Comparison of ENCODE assay signal across 1 cellular context in the genomic region with DNA sequence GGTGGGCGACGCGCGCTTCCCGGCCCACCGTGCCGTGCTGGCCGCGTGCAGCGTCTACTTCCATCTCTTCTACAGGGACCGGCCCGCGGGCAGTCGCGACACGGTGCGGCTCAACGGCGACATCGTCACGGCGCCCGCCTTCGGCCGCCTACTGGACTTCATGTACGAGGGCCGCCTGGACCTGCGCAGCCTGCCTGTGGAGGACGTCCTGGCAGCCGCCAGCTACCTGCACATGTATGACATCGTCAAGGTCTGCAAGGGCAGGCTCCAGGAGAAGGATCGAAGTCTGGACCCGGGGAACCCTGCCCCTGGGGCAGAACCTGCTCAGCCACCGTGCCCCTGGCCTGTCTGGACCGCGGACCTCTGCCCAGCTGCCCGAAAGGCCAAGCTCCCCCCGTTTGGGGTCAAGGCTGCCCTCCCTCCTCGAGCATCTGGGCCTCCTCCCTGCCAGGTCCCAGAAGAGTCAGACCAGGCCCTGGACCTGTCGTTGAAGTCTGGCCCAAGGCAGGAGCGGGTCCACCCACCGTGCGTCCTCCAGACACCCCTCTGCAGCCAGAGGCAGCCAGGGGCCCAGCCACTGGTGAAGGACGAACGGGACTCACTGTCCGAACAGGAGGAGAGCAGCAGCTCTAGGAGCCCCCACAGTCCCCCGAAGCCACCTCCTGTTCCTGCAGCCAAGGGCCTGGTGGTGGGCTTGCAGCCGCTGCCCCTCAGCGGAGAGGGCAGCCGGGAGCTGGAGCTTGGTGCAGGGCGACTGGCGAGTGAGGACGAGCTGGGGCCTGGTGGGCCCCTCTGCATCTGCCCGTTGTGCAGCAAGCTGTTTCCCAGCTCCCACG.
A peak's percentile ranks its signal among the peaks of the same experiment; 100 is the strongest.
TF ChIP-seq lines count a peak whose summit lies in the region.

No MANE protein-coding gene starts in this region.

TF ChIP-seq in HepG2, 621 proteins besides CTCF, POLR2A, EP300 and RAD21 (continued from another document and continues in another):
- TF ChIP-seq, protein P1, sequence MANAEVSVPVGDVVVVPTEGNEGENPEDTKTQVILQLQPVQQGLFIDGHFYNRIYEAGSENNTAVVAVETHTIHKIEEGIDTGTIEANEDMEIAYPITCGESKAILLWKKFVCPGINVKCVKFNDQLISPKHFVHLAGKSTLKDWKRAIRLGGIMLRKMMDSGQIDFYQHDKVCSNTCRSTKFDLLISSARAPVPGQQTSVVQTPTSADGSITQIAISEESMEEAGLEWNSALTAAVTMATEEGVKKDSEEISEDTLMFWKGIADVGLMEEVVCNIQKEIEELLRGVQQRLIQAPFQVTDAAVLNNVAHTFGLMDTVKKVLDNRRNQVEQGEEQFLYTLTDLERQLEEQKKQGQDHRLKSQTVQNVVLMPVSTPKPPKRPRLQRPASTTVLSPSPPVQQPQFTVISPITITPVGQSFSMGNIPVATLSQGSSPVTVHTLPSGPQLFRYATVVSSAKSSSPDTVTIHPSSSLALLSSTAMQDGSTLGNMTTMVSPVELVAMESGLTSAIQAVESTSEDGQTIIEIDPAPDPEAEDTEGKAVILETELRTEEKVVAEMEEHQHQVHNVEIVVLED (CRISPR knock-in tag; IDR thresholded peaks at IDR 0.05; ENCODE audit: borderline replicate concordance), result no peak; the same call in 1 of the 2 replicates
- TF ChIP-seq NKX3-1 (CRISPR knock-in tag; IDR thresholded peaks at IDR 0.05), result no peak
- no peak for TF ChIP-seq FOXK2 (IDR thresholded peaks at IDR 0.05)
- no peak for TF ChIP-seq ZNF564 (CRISPR knock-in tag; IDR thresholded peaks at IDR 0.05)
- TF ChIP-seq TEAD3 (CRISPR knock-in tag; optimal IDR thresholded peaks at IDR 0.05; ENCODE audit: borderline replicate concordance), result no peak
- TF ChIP-seq CHCHD3 (CRISPR knock-in tag; IDR thresholded peaks at IDR 0.05), result no peak
- TF ChIP-seq SIN3B (IDR thresholded peaks at IDR 0.05; ENCODE audit: low read length), result no peak
- TF ChIP-seq, protein P2, sequence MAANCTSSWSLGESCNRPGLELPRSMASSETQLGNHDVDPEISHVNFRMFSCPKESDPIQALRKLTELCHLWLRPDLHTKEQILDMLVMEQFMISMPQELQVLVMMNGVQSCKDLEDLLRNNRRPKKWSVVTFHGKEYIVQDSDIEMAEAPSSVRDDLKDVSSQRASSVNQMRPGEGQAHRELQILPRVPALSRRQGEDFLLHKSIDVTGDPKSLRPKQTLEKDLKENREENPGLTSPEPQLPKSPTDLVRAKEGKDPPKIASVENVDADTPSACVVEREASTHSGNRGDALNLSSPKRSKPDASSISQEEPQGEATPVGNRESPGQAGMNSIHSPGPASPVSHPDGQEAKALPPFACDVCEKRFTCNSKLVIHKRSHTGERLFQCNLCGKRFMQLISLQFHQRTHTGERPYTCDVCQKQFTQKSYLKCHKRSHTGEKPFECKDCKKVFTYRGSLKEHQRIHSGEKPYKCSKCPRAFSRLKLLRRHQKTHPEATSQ (CRISPR knock-in tag; IDR thresholded peaks at IDR 0.05; ENCODE audit: borderline replicate concordance), result no peak
- no peak for TF ChIP-seq KDM5A (IDR thresholded peaks at IDR 0.05; ENCODE audit: borderline replicate concordance, low read length)
- TF ChIP-seq, protein P3, sequence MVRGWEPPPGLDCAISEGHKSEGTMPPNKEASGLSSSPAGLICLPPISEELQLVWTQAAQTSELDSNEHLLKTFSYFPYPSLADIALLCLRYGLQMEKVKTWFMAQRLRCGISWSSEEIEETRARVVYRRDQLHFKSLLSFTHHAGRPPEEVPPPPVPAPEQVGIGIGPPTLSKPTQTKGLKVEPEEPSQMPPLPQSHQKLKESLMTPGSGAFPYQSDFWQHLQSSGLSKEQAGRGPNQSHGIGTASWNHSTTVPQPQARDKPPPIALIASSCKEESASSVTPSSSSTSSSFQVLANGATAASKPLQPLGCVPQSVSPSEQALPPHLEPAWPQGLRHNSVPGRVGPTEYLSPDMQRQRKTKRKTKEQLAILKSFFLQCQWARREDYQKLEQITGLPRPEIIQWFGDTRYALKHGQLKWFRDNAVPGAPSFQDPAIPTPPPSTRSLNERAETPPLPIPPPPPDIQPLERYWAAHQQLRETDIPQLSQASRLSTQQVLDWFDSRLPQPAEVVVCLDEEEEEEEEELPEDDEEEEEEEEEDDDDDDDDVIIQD (CRISPR knock-in tag; IDR thresholded peaks at IDR 0.05; ENCODE audit: low read depth), result no peak
- no peak for TF ChIP-seq ZNF577 (CRISPR knock-in tag; IDR thresholded peaks at IDR 0.05; ENCODE audit: borderline replicate concordance, low read depth)
- TF ChIP-seq ZNF432 (CRISPR knock-in tag; IDR thresholded peaks at IDR 0.05; ENCODE audit: borderline replicate concordance), result no peak
- TF ChIP-seq MAFF (IDR thresholded peaks at IDR 0.05; ENCODE audit: low read depth, low read length), result no peak
- peak; percentile 70; the same call in 1 of the 2 replicates for TF ChIP-seq ARID2 (CRISPR knock-in tag; IDR thresholded peaks at IDR 0.05; ENCODE audit: borderline replicate concordance)
- no peak for TF ChIP-seq ZNF644 (CRISPR knock-in tag; IDR thresholded peaks at IDR 0.05; ENCODE audit: low read depth)
- no peak for TF ChIP-seq REL (CRISPR knock-in tag; conservative IDR thresholded peaks at IDR 0.05)
- TF ChIP-seq, protein P4, sequence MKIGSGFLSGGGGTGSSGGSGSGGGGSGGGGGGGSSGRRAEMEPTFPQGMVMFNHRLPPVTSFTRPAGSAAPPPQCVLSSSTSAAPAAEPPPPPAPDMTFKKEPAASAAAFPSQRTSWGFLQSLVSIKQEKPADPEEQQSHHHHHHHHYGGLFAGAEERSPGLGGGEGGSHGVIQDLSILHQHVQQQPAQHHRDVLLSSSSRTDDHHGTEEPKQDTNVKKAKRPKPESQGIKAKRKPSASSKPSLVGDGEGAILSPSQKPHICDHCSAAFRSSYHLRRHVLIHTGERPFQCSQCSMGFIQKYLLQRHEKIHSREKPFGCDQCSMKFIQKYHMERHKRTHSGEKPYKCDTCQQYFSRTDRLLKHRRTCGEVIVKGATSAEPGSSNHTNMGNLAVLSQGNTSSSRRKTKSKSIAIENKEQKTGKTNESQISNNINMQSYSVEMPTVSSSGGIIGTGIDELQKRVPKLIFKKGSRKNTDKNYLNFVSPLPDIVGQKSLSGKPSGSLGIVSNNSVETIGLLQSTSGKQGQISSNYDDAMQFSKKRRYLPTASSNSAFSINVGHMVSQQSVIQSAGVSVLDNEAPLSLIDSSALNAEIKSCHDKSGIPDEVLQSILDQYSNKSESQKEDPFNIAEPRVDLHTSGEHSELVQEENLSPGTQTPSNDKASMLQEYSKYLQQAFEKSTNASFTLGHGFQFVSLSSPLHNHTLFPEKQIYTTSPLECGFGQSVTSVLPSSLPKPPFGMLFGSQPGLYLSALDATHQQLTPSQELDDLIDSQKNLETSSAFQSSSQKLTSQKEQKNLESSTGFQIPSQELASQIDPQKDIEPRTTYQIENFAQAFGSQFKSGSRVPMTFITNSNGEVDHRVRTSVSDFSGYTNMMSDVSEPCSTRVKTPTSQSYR (CRISPR knock-in tag; IDR thresholded peaks at IDR 0.05; ENCODE audit: borderline replicate concordance), result no peak
- TF ChIP-seq ZNF619 (CRISPR knock-in tag; IDR thresholded peaks at IDR 0.05), result 0 out of 2 replicates have a peak, but pooled peaks have one; percentile 61
- TF ChIP-seq, protein P5, sequence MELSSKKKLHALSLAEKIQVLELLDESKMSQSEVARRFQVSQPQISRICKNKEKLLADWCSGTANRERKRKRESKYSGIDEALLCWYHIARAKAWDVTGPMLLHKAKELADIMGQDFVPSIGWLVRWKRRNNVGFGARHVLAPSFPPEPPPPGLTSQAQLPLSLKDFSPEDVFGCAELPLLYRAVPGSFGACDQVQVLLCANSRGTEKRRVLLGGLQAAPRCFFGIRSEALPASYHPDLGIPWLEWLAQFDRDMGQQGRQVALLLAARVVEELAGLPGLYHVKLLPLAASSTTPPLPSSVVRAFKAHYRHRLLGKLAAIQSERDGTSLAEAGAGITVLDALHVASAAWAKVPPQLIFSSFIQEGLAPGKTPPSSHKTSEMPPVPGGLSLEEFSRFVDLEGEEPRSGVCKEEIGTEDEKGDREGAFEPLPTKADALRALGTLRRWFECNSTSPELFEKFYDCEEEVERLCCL (CRISPR knock-in tag; IDR thresholded peaks at IDR 0.05; ENCODE audit: borderline replicate concordance), result no peak
- TF ChIP-seq, protein P6, sequence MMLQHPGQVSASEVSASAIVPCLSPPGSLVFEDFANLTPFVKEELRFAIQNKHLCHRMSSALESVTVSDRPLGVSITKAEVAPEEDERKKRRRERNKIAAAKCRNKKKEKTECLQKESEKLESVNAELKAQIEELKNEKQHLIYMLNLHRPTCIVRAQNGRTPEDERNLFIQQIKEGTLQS (CRISPR knock-in tag; IDR thresholded peaks at IDR 0.05), result 0 out of 2 replicates have a peak, but pooled peaks have one; percentile 8
- no peak for TF ChIP-seq ZNF83 (CRISPR knock-in tag; IDR thresholded peaks at IDR 0.05; ENCODE audit: borderline replicate concordance)
- TF ChIP-seq, protein P7, sequence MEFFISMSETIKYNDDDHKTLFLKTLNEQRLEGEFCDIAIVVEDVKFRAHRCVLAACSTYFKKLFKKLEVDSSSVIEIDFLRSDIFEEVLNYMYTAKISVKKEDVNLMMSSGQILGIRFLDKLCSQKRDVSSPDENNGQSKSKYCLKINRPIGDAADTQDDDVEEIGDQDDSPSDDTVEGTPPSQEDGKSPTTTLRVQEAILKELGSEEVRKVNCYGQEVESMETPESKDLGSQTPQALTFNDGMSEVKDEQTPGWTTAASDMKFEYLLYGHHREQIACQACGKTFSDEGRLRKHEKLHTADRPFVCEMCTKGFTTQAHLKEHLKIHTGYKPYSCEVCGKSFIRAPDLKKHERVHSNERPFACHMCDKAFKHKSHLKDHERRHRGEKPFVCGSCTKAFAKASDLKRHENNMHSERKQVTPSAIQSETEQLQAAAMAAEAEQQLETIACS (CRISPR knock-in tag; IDR thresholded peaks at IDR 0.05), result no peak
- TF ChIP-seq NR1H2 (CRISPR knock-in tag; IDR thresholded peaks at IDR 0.05; ENCODE audit: borderline replicate concordance, low read depth), result no peak
- no peak for TF ChIP-seq PCBP2 (optimal IDR thresholded peaks at IDR 0.05; ENCODE audit: low read depth, low read length, poor library complexity, severe bottlenecking)
- no peak for TF ChIP-seq ZC3H4 (CRISPR knock-in tag; IDR thresholded peaks at IDR 0.05; ENCODE audit: borderline replicate concordance)
- TF ChIP-seq, protein P8, sequence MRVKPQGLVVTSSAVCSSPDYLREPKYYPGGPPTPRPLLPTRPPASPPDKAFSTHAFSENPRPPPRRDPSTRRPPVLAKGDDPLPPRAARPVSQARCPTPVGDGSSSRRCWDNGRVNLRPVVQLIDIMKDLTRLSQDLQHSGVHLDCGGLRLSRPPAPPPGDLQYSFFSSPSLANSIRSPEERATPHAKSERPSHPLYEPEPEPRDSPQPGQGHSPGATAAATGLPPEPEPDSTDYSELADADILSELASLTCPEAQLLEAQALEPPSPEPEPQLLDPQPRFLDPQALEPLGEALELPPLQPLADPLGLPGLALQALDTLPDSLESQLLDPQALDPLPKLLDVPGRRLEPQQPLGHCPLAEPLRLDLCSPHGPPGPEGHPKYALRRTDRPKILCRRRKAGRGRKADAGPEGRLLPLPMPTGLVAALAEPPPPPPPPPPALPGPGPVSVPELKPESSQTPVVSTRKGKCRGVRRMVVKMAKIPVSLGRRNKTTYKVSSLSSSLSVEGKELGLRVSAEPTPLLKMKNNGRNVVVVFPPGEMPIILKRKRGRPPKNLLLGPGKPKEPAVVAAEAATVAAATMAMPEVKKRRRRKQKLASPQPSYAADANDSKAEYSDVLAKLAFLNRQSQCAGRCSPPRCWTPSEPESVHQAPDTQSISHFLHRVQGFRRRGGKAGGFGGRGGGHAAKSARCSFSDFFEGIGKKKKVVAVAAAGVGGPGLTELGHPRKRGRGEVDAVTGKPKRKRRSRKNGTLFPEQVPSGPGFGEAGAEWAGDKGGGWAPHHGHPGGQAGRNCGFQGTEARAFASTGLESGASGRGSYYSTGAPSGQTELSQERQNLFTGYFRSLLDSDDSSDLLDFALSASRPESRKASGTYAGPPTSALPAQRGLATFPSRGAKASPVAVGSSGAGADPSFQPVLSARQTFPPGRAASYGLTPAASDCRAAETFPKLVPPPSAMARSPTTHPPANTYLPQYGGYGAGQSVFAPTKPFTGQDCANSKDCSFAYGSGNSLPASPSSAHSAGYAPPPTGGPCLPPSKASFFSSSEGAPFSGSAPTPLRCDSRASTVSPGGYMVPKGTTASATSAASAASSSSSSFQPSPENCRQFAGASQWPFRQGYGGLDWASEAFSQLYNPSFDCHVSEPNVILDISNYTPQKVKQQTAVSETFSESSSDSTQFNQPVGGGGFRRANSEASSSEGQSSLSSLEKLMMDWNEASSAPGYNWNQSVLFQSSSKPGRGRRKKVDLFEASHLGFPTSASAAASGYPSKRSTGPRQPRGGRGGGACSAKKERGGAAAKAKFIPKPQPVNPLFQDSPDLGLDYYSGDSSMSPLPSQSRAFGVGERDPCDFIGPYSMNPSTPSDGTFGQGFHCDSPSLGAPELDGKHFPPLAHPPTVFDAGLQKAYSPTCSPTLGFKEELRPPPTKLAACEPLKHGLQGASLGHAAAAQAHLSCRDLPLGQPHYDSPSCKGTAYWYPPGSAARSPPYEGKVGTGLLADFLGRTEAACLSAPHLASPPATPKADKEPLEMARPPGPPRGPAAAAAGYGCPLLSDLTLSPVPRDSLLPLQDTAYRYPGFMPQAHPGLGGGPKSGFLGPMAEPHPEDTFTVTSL (CRISPR knock-in tag; IDR thresholded peaks at IDR 0.05; ENCODE audit: borderline replicate concordance), result 0 out of 2 replicates have a peak, but pooled peaks have one; percentile 16
- TF ChIP-seq ZNF720 (CRISPR knock-in tag; IDR thresholded peaks at IDR 0.05), result no peak
- TF ChIP-seq ZSCAN25 (CRISPR knock-in tag; IDR thresholded peaks at IDR 0.05), result no peak
- no peak for TF ChIP-seq ZNF570 (CRISPR knock-in tag; IDR thresholded peaks at IDR 0.05; ENCODE audit: borderline replicate concordance)
- no peak for TF ChIP-seq THAP11 (CRISPR knock-in tag; IDR thresholded peaks at IDR 0.05)
- TF ChIP-seq PHF5A (CRISPR knock-in tag; IDR thresholded peaks at IDR 0.05; ENCODE audit: low read depth, unreplicated experiment), result no peak
- TF ChIP-seq CEBPG (CRISPR knock-in tag; IDR thresholded peaks at IDR 0.05), result no peak
- no peak for TF ChIP-seq KDM6A (CRISPR knock-in tag; IDR thresholded peaks at IDR 0.05; ENCODE audit: low read depth)
- TF ChIP-seq ZNF552 (CRISPR knock-in tag; IDR thresholded peaks at IDR 0.05; ENCODE audit: borderline replicate concordance), result peak; percentile 77; the same call in 1 of the 2 replicates
- TF ChIP-seq MAZ (IDR thresholded peaks at IDR 0.05; ENCODE audit: borderline replicate concordance, low read depth, low read length), result no peak
- no peak for TF ChIP-seq MAZ (CRISPR knock-in tag; IDR thresholded peaks at IDR 0.05; ENCODE audit: low read depth)
- no peak for TF ChIP-seq RAD51 (IDR thresholded peaks at IDR 0.05; ENCODE audit: borderline replicate concordance)
- no peak for TF ChIP-seq SOX13 (IDR thresholded peaks at IDR 0.05)
- no peak for TF ChIP-seq SOX13 (CRISPR knock-in tag; conservative IDR thresholded peaks at IDR 0.05 in 1 of 2, IDR thresholded peaks at IDR 0.05 in 1 of 2)
- no peak for TF ChIP-seq NFYC (CRISPR knock-in tag; IDR thresholded peaks at IDR 0.05)
